Comparison of ENCODE assay signal across 8 cellular contexts in genomic region chr17:36592316-36592710, GRCh38. TPM values are rescaled to one million over a fixed set of nuclear protein-coding genes. Genes with fewer than 3 reads are reported as not detected.
DNase-seq lines count a peak whose midpoint lies in the region; ATAC-seq and TF ChIP-seq lines count a peak whose summit lies in the region.

No MANE protein-coding gene starts in this region.

- no peak overlapping the region for H3K27ac Mint-ChIP-seq in CD8-positive, alpha-beta T cell
- H3K27ac Mint-ChIP-seq in activated CD4-positive, alpha-beta memory T cell treated with anti-CD3 and anti-CD28 coated beads for 36 hours: no peak overlapping the region

- peak overlapping the region; percentile 70 for H3K4me2 ChIP-seq in trophoblast cell (ENCODE audit: low read length)

- H3K23ac ChIP-seq in trophoblast cell (ENCODE audit: low read length): no peak overlapping the region

- peak overlapping the region; percentile 6 for H4K8ac ChIP-seq in trophoblast cell (ENCODE audit: low read depth, low read length)

- intact Hi-C loops in CD8-positive, alpha-beta T cell (cut with DNase I, micrococcal nuclease): no loop called here
- intact Hi-C loops in activated CD4-positive, alpha-beta memory T cell treated with anti-CD3 and anti-CD28 coated beads for 36 hours (cut with micrococcal nuclease): loop anchor here (5.0 kb wide), 1 partner anchor 105 kb away; the partner anchor contains the start of gene ZNHIT3

- H4K12ac ChIP-seq in trophoblast cell (ENCODE audit: low read depth, low read length): no peak overlapping the region

- no peaks in the 10 kb centered on the region for H3K9me3 Mint-ChIP-seq in CD8-positive, alpha-beta T cell
- H3K9me3 Mint-ChIP-seq in activated CD4-positive, alpha-beta memory T cell treated with anti-CD3 and anti-CD28 coated beads for 36 hours: no peaks in the 10 kb centered on the region

- H3K18ac ChIP-seq in trophoblast cell (ENCODE audit: low read length): peak overlapping the region; percentile 14

- no peak for TF ChIP-seq CTCF in CD8-positive, alpha-beta T cell (IDR thresholded peaks at IDR 0.05)

- peak overlapping the region; percentile 85 for H3K4ac ChIP-seq in trophoblast cell (ENCODE audit: low read depth, low read length)

- CTCF ChIA-PET in CD8-positive, alpha-beta T cell (lab: Charles Lee): interaction anchor here (4.0 kb wide), 1 partner anchor 10 kb away, joined by 23 read pairs; the partner anchor contains the start of gene MRM1
- CTCF ChIA-PET in activated CD4-positive, alpha-beta memory T cell treated with anti-CD3 and anti-CD28 coated beads for 36 hours (lab: Charles Lee): interaction anchor here (0.6 to 3.4 kb wide), 3 partner anchors 10 to 781 kb away, joined by 3 to 35 read pairs (median 3); partner anchors contain the start of gene MRM1

- peak overlapping the region; percentile 98 for H2AFZ ChIP-seq in trophoblast cell (ENCODE audit: insufficient read depth, low read length, poor library complexity)

- H3K4me1 ChIP-seq in CD8-positive, alpha-beta T cell (ENCODE audit: insufficient read depth, low read length): peaks cover 14% of the 10 kb centered on the region
- H3K4me1 ChIP-seq in trophoblast cell (ENCODE audit: control insufficient read depth in 1 of 2, insufficient read depth in 2 of 2, low read length in 2 of 2): peaks cover 19 to 20% of the 10 kb centered on the region in 2 experiments

- ATAC-seq in CD8-positive, alpha-beta T cell: no peak
- ATAC-seq in HG03520 (IDR thresholded peaks at IDR 0.05; ENCODE audit: unreplicated experiment): peak; percentile 18

- no peak overlapping the region for H2AK5ac ChIP-seq in trophoblast cell (ENCODE audit: low read length)

- H3K79me1 ChIP-seq in trophoblast cell (ENCODE audit: low read length): peaks cover 4% of the 10 kb centered on the region

- H4K91ac ChIP-seq in trophoblast cell (ENCODE audit: low read depth, low read length): peak overlapping the region; percentile 71

- peak overlapping the region; percentile 82 for H3K4me3 Mint-ChIP-seq in CD8-positive, alpha-beta T cell
- H3K4me3 Mint-ChIP-seq in activated CD4-positive, alpha-beta memory T cell treated with anti-CD3 and anti-CD28 coated beads for 36 hours: peak overlapping the region; percentile 69

- peak overlapping the region; percentile 60 for H3K4me3 ChIP-seq in CD8-positive, alpha-beta T cell (ENCODE audit: low read depth, low read length)
- H3K4me3 ChIP-seq in trophoblast cell (ENCODE audit: low read depth, low read length): peak overlapping the region; percentile 86

- H2BK120ac ChIP-seq in trophoblast cell (ENCODE audit: insufficient read depth, low read length, poor library complexity): no peak overlapping the region

- peaks cover 6% of the 10 kb centered on the region for H3K36me3 ChIP-seq in CD8-positive, alpha-beta T cell (ENCODE audit: insufficient read depth, low read length)
- peaks cover 6 to 11% of the 10 kb centered on the region in 2 experiments for H3K36me3 ChIP-seq in trophoblast cell (ENCODE audit: control insufficient read depth in 1 of 2, insufficient read depth in 2 of 2, low read length in 2 of 2)

- peaks cover 21% of the 10 kb centered on the region for H3K36me3 Mint-ChIP-seq in CD8-positive, alpha-beta T cell
- H3K36me3 Mint-ChIP-seq in activated CD4-positive, alpha-beta memory T cell treated with anti-CD3 and anti-CD28 coated beads for 36 hours: peaks cover 20% of the 10 kb centered on the region

- H3K27ac ChIP-seq in CD8-positive, alpha-beta T cell (ENCODE audit: low read depth, low read length): no peak overlapping the region
- H3K27ac ChIP-seq in trophoblast cell (ENCODE audit: low read depth, low read length): no peak overlapping the region

- no peaks in the 10 kb centered on the region for H3K27me3 ChIP-seq in CD8-positive, alpha-beta T cell (ENCODE audit: insufficient read depth, low read length)
- H3K27me3 ChIP-seq in trophoblast cell (ENCODE audit: insufficient read depth, low read length): no peaks in the 10 kb centered on the region

- H3K4me1 Mint-ChIP-seq in CD8-positive, alpha-beta T cell (ENCODE audit: low read depth): peaks cover 24% of the 10 kb centered on the region
- H3K4me1 Mint-ChIP-seq in activated CD4-positive, alpha-beta memory T cell treated with anti-CD3 and anti-CD28 coated beads for 36 hours (ENCODE audit: low read depth): peaks cover 28% of the 10 kb centered on the region

- H3K9me3 ChIP-seq in CD8-positive, alpha-beta T cell (ENCODE audit: low read length): no peaks in the 10 kb centered on the region
- no peaks in the 10 kb centered on the region for H3K9me3 ChIP-seq in trophoblast cell (ENCODE audit: insufficient read depth, low read depth, low read length)

- H3K27me3 Mint-ChIP-seq in CD8-positive, alpha-beta T cell (ENCODE audit: low read depth): no peaks in the 10 kb centered on the region
- H3K27me3 Mint-ChIP-seq in activated CD4-positive, alpha-beta memory T cell treated with anti-CD3 and anti-CD28 coated beads for 36 hours: no peaks in the 10 kb centered on the region

- H3K14ac ChIP-seq in trophoblast cell (ENCODE audit: low read length): peak overlapping the region; percentile 79

- POLR2A ChIA-PET in CD8-positive, alpha-beta T cell (lab: Charles Lee): interaction anchor here (1.0 to 3.3 kb wide), 2 partner anchors 10 to 59 kb away, joined by 4 to 16 read pairs; partner anchors contain the start of gene MRM1
- POLR2A ChIA-PET in activated CD4-positive, alpha-beta memory T cell treated with anti-CD3 and anti-CD28 coated beads for 36 hours (lab: Charles Lee): interaction anchor here (1.2 to 2.7 kb wide), 3 partner anchors 9 to 57 kb away, joined by 4 to 26 read pairs (median 8); partner anchors contain the start of genes MRM1, MYO19 and PIGW

- no CpG with 5 or more reads among the region's 19 CpGs for WGBS in trophoblast cell (ENCODE audit: extremely low coverage, insufficient coverage, insufficient read length)

- peak in 1 of 7 experiments; percentile 9 for DNase-seq in CD8-positive, alpha-beta T cell
- peak; percentile 15 for DNase-seq in activated CD4-positive, alpha-beta memory T cell treated with anti-CD3 and anti-CD28 coated beads for 36 hours
- DNase-seq in glomerular visceral epithelial cell (ENCODE audit: extremely low spot score) (peak; percentile 82), trophoblast cell (no peak), HT-29 (ENCODE audit: low spot score) (no peak), NCI-H1930 (lab: John Stamatoyannopoulos, UW) (no peak), NCI-H2081 treated with DMSO at 0.1 percent for 48 hours (lab: John Stamatoyannopoulos, UW) (no peak)

- peaks cover 5% of the 10 kb centered on the region for H3K79me2 ChIP-seq in trophoblast cell (ENCODE audit: control insufficient read depth, insufficient read depth, low read length, poor library complexity)

- H3K9ac ChIP-seq in trophoblast cell (ENCODE audit: low read length): no peak overlapping the region

- H2BK5ac ChIP-seq in trophoblast cell (ENCODE audit: low read depth, low read length, poor library complexity): no peak overlapping the region

- no peak overlapping the region for H2BK12ac ChIP-seq in trophoblast cell (ENCODE audit: low read length)

RNA-seq across cellular contexts. Expression of gene DHRS11, which starts 0.6 kb away (rescaled TPM):
- 1 to 10 TPM; 1.7 to 2.6 TPM for total RNA-seq in CD8-positive, alpha-beta T cell
- 10 to 100 TPM; 10.2 to 10.5 TPM for total RNA-seq in activated CD4-positive, alpha-beta memory T cell treated with anti-CD3 and anti-CD28 coated beads for 36 hours
- polyA plus RNA-seq in trophoblast cell (2013): 5.6 and 5.7 TPM in 2 replicates
- total RNA-seq in HT-29 (2014; rRNA removed; shearing (Covaris generic)): 124 TPM in 2 replicates

RNA-seq across cellular contexts. Expression of gene MRM1, which starts 9.1 kb away (rescaled TPM):
- 1 to 10 TPM; 1.4 TPM for total RNA-seq in CD8-positive, alpha-beta T cell
- 10 to 100 TPM; 13.5 to 14.6 TPM for total RNA-seq in activated CD4-positive, alpha-beta memory T cell treated with anti-CD3 and anti-CD28 coated beads for 36 hours
- 0.86 and 1.1 TPM in 2 replicates for polyA plus RNA-seq in trophoblast cell (2013)
- total RNA-seq in HT-29 (2014; rRNA removed; shearing (Covaris generic)): 25.6 and 28.3 TPM in 2 replicates

RNA-seq across cellular contexts. Expression of gene GGNBP2, which starts 47.6 kb away (rescaled TPM):
- 100 to 1,000 TPM; 185 to 193 TPM for total RNA-seq in CD8-positive, alpha-beta T cell
- total RNA-seq in activated CD4-positive, alpha-beta memory T cell treated with anti-CD3 and anti-CD28 coated beads for 36 hours: 10 to 100 TPM; 74.8 to 84.0 TPM
- 61.1 and 62.0 TPM in 2 replicates for polyA plus RNA-seq in trophoblast cell (2013)
- 54.1 and 55.1 TPM in 2 replicates for total RNA-seq in HT-29 (2014; rRNA removed; shearing (Covaris generic))

RNA-seq across cellular contexts. Expression of gene PIGW, which starts 57.5 kb away (rescaled TPM):
- 1 to 10 TPM; 2.3 to 3.4 TPM for total RNA-seq in CD8-positive, alpha-beta T cell
- total RNA-seq in activated CD4-positive, alpha-beta memory T cell treated with anti-CD3 and anti-CD28 coated beads for 36 hours: 10 to 100 TPM; 11.8 to 12.3 TPM
- polyA plus RNA-seq in trophoblast cell (2013): 7.0 and 7.1 TPM in 2 replicates
- 25.7 and 25.9 TPM in 2 replicates for total RNA-seq in HT-29 (2014; rRNA removed; shearing (Covaris generic))

RNA-seq across cellular contexts. Expression of gene MYO19, which starts 57.6 kb away (rescaled TPM):
- 10 to 100 TPM; 55.9 to 57.7 TPM for total RNA-seq in CD8-positive, alpha-beta T cell
- total RNA-seq in activated CD4-positive, alpha-beta memory T cell treated with anti-CD3 and anti-CD28 coated beads for 36 hours: 100 to 1,000 TPM; 106 to 112 TPM
- 43.1 and 44.7 TPM in 2 replicates for polyA plus RNA-seq in trophoblast cell (2013)
- 398 and 436 TPM in 2 replicates for total RNA-seq in HT-29 (2014; rRNA removed; shearing (Covaris generic))

Comparison
In these comparisons a context has a peak if more than half of its experiments do, and no peak if none do; other contexts are left out.
1. DNase-seq: peak in activated CD4-positive, alpha-beta memory T cell treated with anti-CD3 and anti-CD28 coated beads for 36 hours (single experiment) and glomerular visceral epithelial cell (single experiment); none in trophoblast cell (0 of 2), HT-29 (single experiment), NCI-H1930 (0 of 2) and NCI-H2081 treated with DMSO at 0.1 percent for 48 hours (single experiment).
2. RNA of gene DHRS11, which starts 0.6 kb away (total RNA-seq): 124 TPM in HT-29; 10.2 to 10.5 TPM in activated CD4-positive, alpha-beta memory T cell treated with anti-CD3 and anti-CD28 coated beads for 36 hours and 1.7 to 2.6 TPM in CD8-positive, alpha-beta T cell; every median in the first group is over 10 times any median in the second.
3. RNA of gene MRM1, which starts 9.1 kb away (total RNA-seq): 25.6 to 28.3 TPM in HT-29 and 13.5 to 14.6 TPM in activated CD4-positive, alpha-beta memory T cell treated with anti-CD3 and anti-CD28 coated beads for 36 hours; 1.4 TPM in CD8-positive, alpha-beta T cell; every median in the first group is over 4 times any median in the second.